8 cellular contexts compared by ENCODE assay signal in genomic region chr19:5903502-5904301, GRCh38. TPM values are rescaled to one million over a fixed set of nuclear protein-coding genes. Genes with fewer than 3 reads are reported as not detected.
DNase-seq lines count a peak whose midpoint lies in the region; ATAC-seq and TF ChIP-seq lines count a peak whose summit lies in the region.

Gene NDUFA11, minus strand, starts transcription at chr19:5903790. Its CDS starts 82 bp downstream, at chr19:5903708.

- H3K4me3 Mint-ChIP-seq in activated naive CD4-positive, alpha-beta T cell treated with anti-CD3 and anti-CD28 coated beads, Interleukin-2, amount 10 ng/mL, durations not matched to agents 7 days and 5 days, result peak within 1 kb of the TSS; percentile 91
- peak within 1 kb of the TSS; percentile 98 for H3K4me3 Mint-ChIP-seq in glutamatergic neuron (ENCODE audit: unreplicated experiment)

- DNase-seq in NCI-H1048 (lab: John Stamatoyannopoulos, UW) (peak; percentile 91), SK-N-MC (ENCODE audit: low read depth, low spot score) (peak; percentile 90), glutamatergic neuron (peak; percentile 99), osteoblast (ENCODE audit: insufficient read length, low spot score, missing footprints) (peak; percentile 99)
- DNase-seq in activated naive CD4-positive, alpha-beta T cell treated with anti-CD3 and anti-CD28 coated beads, Interleukin-2, amount 10 ng/mL, durations not matched to agents 7 days and 5 days, result peak; percentile 97

- H3K9ac ChIP-seq in SK-N-MC (ENCODE audit: insufficient read length), result peak within 1 kb of the TSS; percentile 99

- peaks cover 11% of the 10 kb centered on the region for H3K36me3 ChIP-seq in SK-N-MC (ENCODE audit: insufficient read depth, low read length)
- H3K36me3 ChIP-seq in osteoblast (ENCODE audit: insufficient read depth, low read length), result peaks cover 4% of the 10 kb centered on the region
- H3K36me3 ChIP-seq in thymus (ENCODE audit: control insufficient read depth, insufficient read depth), result peaks cover 8% of the 10 kb centered on the region

- peak within 1 kb of the TSS; percentile 91 for H3K4me3 ChIP-seq in GM08714 (ENCODE audit: low read length)
- peak within 1 kb of the TSS; percentile 96 for H3K4me3 ChIP-seq in SK-N-MC
- H3K4me3 ChIP-seq in osteoblast (ENCODE audit: insufficient read depth, low read length), result peak within 1 kb of the TSS; percentile 97
- H3K4me3 ChIP-seq in thymus (ENCODE audit: low read length), result peak within 1 kb of the TSS; percentile 88

- H3K4me1 ChIP-seq in osteoblast (ENCODE audit: insufficient read depth, low read length) (peaks cover 20% of the 10 kb centered on the region), thymus (ENCODE audit: control insufficient read depth, insufficient read depth, low read length) (peaks cover 16% of the 10 kb centered on the region)

- peak within 1 kb of the TSS; percentile 92 for H2AFZ ChIP-seq in osteoblast (ENCODE audit: low read length)

- under 1% methylated on average over 66 of the region's 66 CpGs for WGBS in thymus

- peak within 1 kb of the TSS; percentile 86 for H3K4me2 ChIP-seq in osteoblast (ENCODE audit: insufficient read depth, low read length)

- H3K27me3 ChIP-seq in osteoblast (ENCODE audit: insufficient read depth, low read length) (no peaks in the 10 kb centered on the region), thymus (ENCODE audit: control insufficient read depth, insufficient read depth) (no peaks in the 10 kb centered on the region)

- peaks cover 35% of the 10 kb centered on the region for H3K4me1 Mint-ChIP-seq in activated naive CD4-positive, alpha-beta T cell treated with anti-CD3 and anti-CD28 coated beads, Interleukin-2, amount 10 ng/mL, durations not matched to agents 7 days and 5 days
- peaks cover 8% of the 10 kb centered on the region for H3K4me1 Mint-ChIP-seq in glutamatergic neuron (ENCODE audit: low read depth, unreplicated experiment)

- peaks cover 27% of the 10 kb centered on the region for H4K20me1 ChIP-seq in osteoblast (ENCODE audit: insufficient read depth, low read length)

- peaks cover 42% of the 10 kb centered on the region for H3K79me2 ChIP-seq in osteoblast (ENCODE audit: insufficient read depth, low read length)

- peak within 1 kb of the TSS; percentile 100 for H3K27ac Mint-ChIP-seq in activated naive CD4-positive, alpha-beta T cell treated with anti-CD3 and anti-CD28 coated beads, Interleukin-2, amount 10 ng/mL, durations not matched to agents 7 days and 5 days
- H3K27ac Mint-ChIP-seq in glutamatergic neuron (ENCODE audit: unreplicated experiment), result peak within 1 kb of the TSS; percentile 95

- H3K36me3 Mint-ChIP-seq in activated naive CD4-positive, alpha-beta T cell treated with anti-CD3 and anti-CD28 coated beads, Interleukin-2, amount 10 ng/mL, durations not matched to agents 7 days and 5 days, result peaks cover 17% of the 10 kb centered on the region
- H3K36me3 Mint-ChIP-seq in glutamatergic neuron (ENCODE audit: unreplicated experiment), result no peaks in the 10 kb centered on the region

- peak within 1 kb of the TSS; percentile 96 for H3K27ac ChIP-seq in SK-N-MC
- H3K27ac ChIP-seq in osteoblast (ENCODE audit: low read depth, low read length), result peak within 1 kb of the TSS; percentile 94
- peak within 1 kb of the TSS; percentile 95 for H3K27ac ChIP-seq in thymus (ENCODE audit: low read depth)

- H3K9me3 ChIP-seq in SK-N-MC (ENCODE audit: low read depth, low read length), result no peaks in the 10 kb centered on the region
- no peaks in the 10 kb centered on the region for H3K9me3 ChIP-seq in osteoblast (ENCODE audit: low read depth, low read length)
- H3K9me3 ChIP-seq in thymus (ENCODE audit: control insufficient read depth), result no peaks in the 10 kb centered on the region

- CTCF ChIA-PET in activated naive CD4-positive, alpha-beta T cell treated with anti-CD3 and anti-CD28 coated beads, Interleukin-2, amount 10 ng/mL, durations not matched to agents 7 days and 5 days (lab: Charles Lee), result interaction anchor here (0.9 to 4.3 kb wide), 5 partner anchors 64 to 118 kb away, joined by 3 to 22 read pairs (median 3); partner anchors contain the start of gene NRTN

- H3K27me3 Mint-ChIP-seq in activated naive CD4-positive, alpha-beta T cell treated with anti-CD3 and anti-CD28 coated beads, Interleukin-2, amount 10 ng/mL, durations not matched to agents 7 days and 5 days, result no peaks in the 10 kb centered on the region
- H3K27me3 Mint-ChIP-seq in glutamatergic neuron (ENCODE audit: unreplicated experiment), result peaks cover 16% of the 10 kb centered on the region

- H3K9me3 Mint-ChIP-seq in activated naive CD4-positive, alpha-beta T cell treated with anti-CD3 and anti-CD28 coated beads, Interleukin-2, amount 10 ng/mL, durations not matched to agents 7 days and 5 days, result no peaks in the 10 kb centered on the region
- H3K9me3 Mint-ChIP-seq in glutamatergic neuron (ENCODE audit: unreplicated experiment), result peaks cover 10% of the 10 kb centered on the region

- TF ChIP-seq CTCF in glutamatergic neuron (IDR thresholded peaks at IDR 0.05; ENCODE audit: partially characterized antibody, unreplicated experiment), result no peak
- no peak for TF ChIP-seq CTCF in osteoblast (IDR thresholded peaks at IDR 0.05; ENCODE audit: extremely low read depth, low read depth, low read length)

- peak; percentile 32 for ATAC-seq in HG02588 (IDR thresholded peaks at IDR 0.05; ENCODE audit: unreplicated experiment)

RNA-seq across cellular contexts. Expression of gene NDUFA11, which starts in this region (rescaled TPM):
- total RNA-seq in glutamatergic neuron (ENCODE audit: unreplicated experiment) (193 TPM), osteoblast (235 and 265 TPM in 2 replicates)
- 292 TPM for polyA plus RNA-seq in thymus

Comparison
In these comparisons a context has a peak if more than half of its experiments do, and no peak if none do; other contexts are left out.
1. Peak in every context shown above with its lines: DNase-seq, ATAC-seq, H3K4me3 ChIP-seq and H3K27ac ChIP-seq.